10 cellular contexts compared by ENCODE assay signal in the genomic region with DNA sequence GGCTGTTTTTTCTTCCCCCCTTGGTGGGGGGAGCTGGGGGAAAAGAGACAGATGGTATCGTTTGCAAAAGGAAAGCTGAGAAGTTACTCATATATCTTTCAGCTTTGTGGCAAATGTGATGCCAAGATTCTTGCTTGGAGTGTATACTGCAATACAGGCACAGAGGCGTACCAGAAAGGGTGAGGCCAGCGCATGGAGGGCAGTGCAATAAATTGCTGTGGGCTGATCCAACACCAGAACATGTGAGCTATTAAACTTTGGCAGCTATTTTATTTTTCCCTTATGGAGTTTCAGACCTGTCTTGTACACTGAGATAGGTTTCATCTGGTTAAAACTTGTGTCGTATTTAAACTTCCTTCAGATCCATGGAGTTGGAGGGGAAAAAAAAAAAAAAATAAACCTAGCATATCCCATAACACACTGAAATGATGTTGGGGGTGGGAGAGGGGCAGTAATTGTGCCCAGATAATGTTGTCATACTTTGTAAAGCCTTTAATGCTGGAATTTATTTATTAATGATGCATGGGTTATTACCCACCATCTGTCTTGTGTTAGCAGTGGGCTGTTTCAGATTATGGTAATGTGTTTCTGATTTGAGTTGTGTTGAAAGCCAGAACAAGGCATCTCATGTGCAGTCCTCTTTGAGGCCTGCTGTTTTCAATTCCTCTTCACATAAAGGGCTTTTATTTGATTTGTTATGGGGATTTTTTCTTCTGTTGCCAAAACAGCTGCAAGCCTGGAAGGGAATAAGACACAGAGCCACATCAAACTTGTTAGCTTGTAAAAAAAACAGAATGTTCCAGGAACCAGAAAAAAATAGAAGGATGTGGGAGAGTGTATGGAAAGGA.
DNase-seq lines count a peak whose midpoint lies in the region; ATAC-seq, FAIRE-seq and TF ChIP-seq lines count a peak whose summit lies in the region.
"Had no signal": no experiment of that assay in that cellular context is flagged by ENCODE, and none has a peak within 500 bp of the region (broad histone marks: within the 10 kb centered on the region; RNA-seq: fewer than 3 reads in every experiment).

No MANE protein-coding gene starts in this region.

- no peak overlapping the region for H3K4me3 ChIP-seq in thyroid gland (replicated peaks in 1 of 3)

- TF ChIP-seq POLR2A in thyroid gland (IDR thresholded peaks at IDR 0.05), result no peak

- no peaks in the 10 kb centered on the region for H3K27me3 ChIP-seq in thyroid gland

- no peaks in the 10 kb centered on the region for H3K9me3 ChIP-seq in thyroid gland

- FAIRE-seq in frontal cortex (lab: Jason Lieb, UNC), result peak; percentile 85
- FAIRE-seq: TTC549 had no signal

- intact Hi-C loops in posterior cingulate gyrus (cut with DNase I) (no loop called here), thyroid gland (cut with DNase I) (no loop called here)

- ATAC-seq in GM19023 (IDR thresholded peaks at IDR 0.05; ENCODE audit: unreplicated experiment), result no peak
- ATAC-seq in GM21737 (IDR thresholded peaks at IDR 0.05; ENCODE audit: unreplicated experiment), result no peak

- no peak overlapping the region for H3K27ac ChIP-seq in thyroid gland

- DNase-seq in DMS 273 (lab: John Stamatoyannopoulos, UW; ENCODE audit: unreplicated experiment), result peak; percentile 96
- peak; percentile 10 to 26 for DNase-seq in frontal cortex (ENCODE audit: low spot score in 2 of 2)
- peak in 8 of 10 donors; percentile 14 to 84 (median 40) for DNase-seq in posterior cingulate gyrus
- DNase-seq in thyroid gland, result no peak
- DNase-seq in NAMALWA (ENCODE audit: low spot score), result no peak
- DNase-seq: CD4-positive, alpha-beta memory T cell had no signal

- WGBS in thyroid gland, 2 donors, result 69 to 78% methylated on average over 4 of the region's 4 CpGs

- H3K4me1 ChIP-seq in thyroid gland, result no peaks in the 10 kb centered on the region

- no peaks in the 10 kb centered on the region for H3K36me3 ChIP-seq in thyroid gland

- no peak for TF ChIP-seq CTCF in thyroid gland (IDR thresholded peaks at IDR 0.05)

TF ChIP-seq in PFSK-1, 5 proteins besides CTCF, POLR2A, EP300 and RAD21:
- TF ChIP-seq POLR2AphosphoS5 (IDR thresholded peaks at IDR 0.05; ENCODE audit: low read depth, low read length), result peak; percentile 53
- no peak for TF ChIP-seq SIN3A (IDR thresholded peaks at IDR 0.05; ENCODE audit: borderline replicate concordance, insufficient read depth, low read length)
- TF ChIP-seq, protein P1, sequence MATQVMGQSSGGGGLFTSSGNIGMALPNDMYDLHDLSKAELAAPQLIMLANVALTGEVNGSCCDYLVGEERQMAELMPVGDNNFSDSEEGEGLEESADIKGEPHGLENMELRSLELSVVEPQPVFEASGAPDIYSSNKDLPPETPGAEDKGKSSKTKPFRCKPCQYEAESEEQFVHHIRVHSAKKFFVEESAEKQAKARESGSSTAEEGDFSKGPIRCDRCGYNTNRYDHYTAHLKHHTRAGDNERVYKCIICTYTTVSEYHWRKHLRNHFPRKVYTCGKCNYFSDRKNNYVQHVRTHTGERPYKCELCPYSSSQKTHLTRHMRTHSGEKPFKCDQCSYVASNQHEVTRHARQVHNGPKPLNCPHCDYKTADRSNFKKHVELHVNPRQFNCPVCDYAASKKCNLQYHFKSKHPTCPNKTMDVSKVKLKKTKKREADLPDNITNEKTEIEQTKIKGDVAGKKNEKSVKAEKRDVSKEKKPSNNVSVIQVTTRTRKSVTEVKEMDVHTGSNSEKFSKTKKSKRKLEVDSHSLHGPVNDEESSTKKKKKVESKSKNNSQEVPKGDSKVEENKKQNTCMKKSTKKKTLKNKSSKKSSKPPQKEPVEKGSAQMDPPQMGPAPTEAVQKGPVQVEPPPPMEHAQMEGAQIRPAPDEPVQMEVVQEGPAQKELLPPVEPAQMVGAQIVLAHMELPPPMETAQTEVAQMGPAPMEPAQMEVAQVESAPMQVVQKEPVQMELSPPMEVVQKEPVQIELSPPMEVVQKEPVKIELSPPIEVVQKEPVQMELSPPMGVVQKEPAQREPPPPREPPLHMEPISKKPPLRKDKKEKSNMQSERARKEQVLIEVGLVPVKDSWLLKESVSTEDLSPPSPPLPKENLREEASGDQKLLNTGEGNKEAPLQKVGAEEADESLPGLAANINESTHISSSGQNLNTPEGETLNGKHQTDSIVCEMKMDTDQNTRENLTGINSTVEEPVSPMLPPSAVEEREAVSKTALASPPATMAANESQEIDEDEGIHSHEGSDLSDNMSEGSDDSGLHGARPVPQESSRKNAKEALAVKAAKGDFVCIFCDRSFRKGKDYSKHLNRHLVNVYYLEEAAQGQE (IDR thresholded peaks at IDR 0.05; ENCODE audit: insufficient read depth in 1 of 2, low read depth in 2 of 2, low read length in 2 of 2), result no peak
- TF ChIP-seq TAF1 (IDR thresholded peaks at IDR 0.05; ENCODE audit: borderline replicate concordance, insufficient read depth, low read length), result no peak

Comparison
In these comparisons a context has a peak if more than half of its experiments do, and no peak if none do; other contexts are left out.
1. DNase-seq: peak in DMS 273 (single experiment), frontal cortex (2 of 2) and posterior cingulate gyrus (8 of 10); none in thyroid gland (0 of 2) and NAMALWA (single experiment).